Comparison of ENCODE assay signal across 1 cellular context in the genomic region with DNA sequence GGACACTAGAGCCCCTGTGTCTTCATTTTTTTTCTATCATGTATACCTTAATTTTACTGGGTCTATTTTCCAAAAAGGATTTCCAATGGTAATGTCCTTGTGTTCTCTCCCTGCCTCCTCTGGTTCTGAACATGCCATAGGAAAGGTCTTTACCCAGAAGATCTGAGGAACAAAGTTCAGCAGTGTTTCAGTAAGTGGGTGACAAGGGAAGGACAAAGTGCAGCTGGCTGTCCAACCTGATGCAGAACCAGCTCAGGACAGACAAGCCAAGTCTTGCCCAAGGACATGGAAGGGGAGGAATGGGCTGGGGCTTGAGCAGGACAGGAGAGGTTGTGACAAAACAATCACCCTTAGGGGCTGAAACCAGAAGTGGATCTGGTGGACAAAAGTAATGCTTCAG.
A peak's percentile ranks its signal among the peaks of the same experiment; 100 is the strongest.
TF ChIP-seq lines count a peak whose summit lies in the region.

No MANE protein-coding gene starts in this region.

TF ChIP-seq in HepG2, 621 proteins besides CTCF, POLR2A, EP300 and RAD21 (continued from another document):
- TF ChIP-seq SYNCRIP (IDR thresholded peaks at IDR 0.05; ENCODE audit: insufficient read depth, low read depth, low read length) = no peak
- TF ChIP-seq ZBTB7A (CRISPR knock-in tag; IDR thresholded peaks at IDR 0.05) = no peak
- peak; percentile 43; the same call in 1 of the 2 replicates for TF ChIP-seq ZMYM2 (CRISPR knock-in tag; IDR thresholded peaks at IDR 0.05)
- TF ChIP-seq HNF4A (CRISPR knock-in tag; IDR thresholded peaks at IDR 0.05) = peak; percentile 88
- peak; percentile 36; the same call in 1 of the 2 replicates for TF ChIP-seq ZNF331 (CRISPR knock-in tag; IDR thresholded peaks at IDR 0.05)
- TF ChIP-seq ARNT2 (CRISPR knock-in tag; IDR thresholded peaks at IDR 0.05; ENCODE audit: low read depth) = no peak
- TF ChIP-seq, protein P1, sequence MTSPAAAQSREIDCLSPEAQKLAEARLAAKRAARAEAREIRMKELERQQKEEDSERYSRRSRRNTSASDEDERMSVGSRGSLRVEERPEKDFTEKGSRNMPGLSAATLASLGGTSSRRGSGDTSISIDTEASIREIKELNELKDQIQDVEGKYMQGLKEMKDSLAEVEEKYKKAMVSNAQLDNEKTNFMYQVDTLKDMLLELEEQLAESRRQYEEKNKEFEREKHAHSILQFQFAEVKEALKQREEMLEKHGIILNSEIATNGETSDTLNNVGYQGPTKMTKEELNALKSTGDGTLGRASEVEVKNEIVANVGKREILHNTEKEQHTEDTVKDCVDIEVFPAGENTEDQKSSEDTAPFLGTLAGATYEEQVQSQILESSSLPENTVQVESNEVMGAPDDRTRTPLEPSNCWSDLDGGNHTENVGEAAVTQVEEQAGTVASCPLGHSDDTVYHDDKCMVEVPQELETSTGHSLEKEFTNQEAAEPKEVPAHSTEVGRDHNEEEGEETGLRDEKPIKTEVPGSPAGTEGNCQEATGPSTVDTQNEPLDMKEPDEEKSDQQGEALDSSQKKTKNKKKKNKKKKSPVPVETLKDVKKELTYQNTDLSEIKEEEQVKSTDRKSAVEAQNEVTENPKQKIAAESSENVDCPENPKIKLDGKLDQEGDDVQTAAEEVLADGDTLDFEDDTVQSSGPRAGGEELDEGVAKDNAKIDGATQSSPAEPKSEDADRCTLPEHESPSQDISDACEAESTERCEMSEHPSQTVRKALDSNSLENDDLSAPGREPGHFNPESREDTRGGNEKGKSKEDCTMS (CRISPR knock-in tag; conservative IDR thresholded peaks at IDR 0.05) = no peak
- no peak for TF ChIP-seq SRSF4 (IDR thresholded peaks at IDR 0.05; ENCODE audit: low read depth, low read length, poor library complexity, severe bottlenecking)
- 0 out of 2 replicates have a peak, but pooled peaks have one; percentile 45 for TF ChIP-seq ZNF549 (CRISPR knock-in tag; IDR thresholded peaks at IDR 0.05)
- TF ChIP-seq, protein P2, sequence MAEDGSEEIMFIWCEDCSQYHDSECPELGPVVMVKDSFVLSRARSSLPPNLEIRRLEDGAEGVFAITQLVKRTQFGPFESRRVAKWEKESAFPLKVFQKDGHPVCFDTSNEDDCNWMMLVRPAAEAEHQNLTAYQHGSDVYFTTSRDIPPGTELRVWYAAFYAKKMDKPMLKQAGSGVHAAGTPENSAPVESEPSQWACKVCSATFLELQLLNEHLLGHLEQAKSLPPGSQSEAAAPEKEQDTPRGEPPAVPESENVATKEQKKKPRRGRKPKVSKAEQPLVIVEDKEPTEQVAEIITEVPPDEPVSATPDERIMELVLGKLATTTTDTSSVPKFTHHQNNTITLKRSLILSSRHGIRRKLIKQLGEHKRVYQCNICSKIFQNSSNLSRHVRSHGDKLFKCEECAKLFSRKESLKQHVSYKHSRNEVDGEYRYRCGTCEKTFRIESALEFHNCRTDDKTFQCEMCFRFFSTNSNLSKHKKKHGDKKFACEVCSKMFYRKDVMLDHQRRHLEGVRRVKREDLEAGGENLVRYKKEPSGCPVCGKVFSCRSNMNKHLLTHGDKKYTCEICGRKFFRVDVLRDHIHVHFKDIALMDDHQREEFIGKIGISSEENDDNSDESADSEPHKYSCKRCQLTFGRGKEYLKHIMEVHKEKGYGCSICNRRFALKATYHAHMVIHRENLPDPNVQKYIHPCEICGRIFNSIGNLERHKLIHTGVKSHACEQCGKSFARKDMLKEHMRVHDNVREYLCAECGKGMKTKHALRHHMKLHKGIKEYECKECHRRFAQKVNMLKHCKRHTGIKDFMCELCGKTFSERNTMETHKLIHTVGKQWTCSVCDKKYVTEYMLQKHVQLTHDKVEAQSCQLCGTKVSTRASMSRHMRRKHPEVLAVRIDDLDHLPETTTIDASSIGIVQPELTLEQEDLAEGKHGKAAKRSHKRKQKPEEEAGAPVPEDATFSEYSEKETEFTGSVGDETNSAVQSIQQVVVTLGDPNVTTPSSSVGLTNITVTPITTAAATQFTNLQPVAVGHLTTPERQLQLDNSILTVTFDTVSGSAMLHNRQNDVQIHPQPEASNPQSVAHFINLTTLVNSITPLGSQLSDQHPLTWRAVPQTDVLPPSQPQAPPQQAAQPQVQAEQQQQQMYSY (CRISPR knock-in tag; IDR thresholded peaks at IDR 0.05) = no peak
- no peak for TF ChIP-seq MED13 (CRISPR knock-in tag; IDR thresholded peaks at IDR 0.05)
- TF ChIP-seq, protein P3, sequence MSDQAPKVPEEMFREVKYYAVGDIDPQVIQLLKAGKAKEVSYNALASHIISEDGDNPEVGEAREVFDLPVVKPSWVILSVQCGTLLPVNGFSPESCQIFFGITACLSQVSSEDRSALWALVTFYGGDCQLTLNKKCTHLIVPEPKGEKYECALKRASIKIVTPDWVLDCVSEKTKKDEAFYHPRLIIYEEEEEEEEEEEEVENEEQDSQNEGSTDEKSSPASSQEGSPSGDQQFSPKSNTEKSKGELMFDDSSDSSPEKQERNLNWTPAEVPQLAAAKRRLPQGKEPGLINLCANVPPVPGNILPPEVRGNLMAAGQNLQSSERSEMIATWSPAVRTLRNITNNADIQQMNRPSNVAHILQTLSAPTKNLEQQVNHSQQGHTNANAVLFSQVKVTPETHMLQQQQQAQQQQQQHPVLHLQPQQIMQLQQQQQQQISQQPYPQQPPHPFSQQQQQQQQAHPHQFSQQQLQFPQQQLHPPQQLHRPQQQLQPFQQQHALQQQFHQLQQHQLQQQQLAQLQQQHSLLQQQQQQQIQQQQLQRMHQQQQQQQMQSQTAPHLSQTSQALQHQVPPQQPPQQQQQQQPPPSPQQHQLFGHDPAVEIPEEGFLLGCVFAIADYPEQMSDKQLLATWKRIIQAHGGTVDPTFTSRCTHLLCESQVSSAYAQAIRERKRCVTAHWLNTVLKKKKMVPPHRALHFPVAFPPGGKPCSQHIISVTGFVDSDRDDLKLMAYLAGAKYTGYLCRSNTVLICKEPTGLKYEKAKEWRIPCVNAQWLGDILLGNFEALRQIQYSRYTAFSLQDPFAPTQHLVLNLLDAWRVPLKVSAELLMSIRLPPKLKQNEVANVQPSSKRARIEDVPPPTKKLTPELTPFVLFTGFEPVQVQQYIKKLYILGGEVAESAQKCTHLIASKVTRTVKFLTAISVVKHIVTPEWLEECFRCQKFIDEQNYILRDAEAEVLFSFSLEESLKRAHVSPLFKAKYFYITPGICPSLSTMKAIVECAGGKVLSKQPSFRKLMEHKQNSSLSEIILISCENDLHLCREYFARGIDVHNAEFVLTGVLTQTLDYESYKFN (CRISPR knock-in tag; conservative IDR thresholded peaks at IDR 0.05) = no peak
- TF ChIP-seq, protein P4, sequence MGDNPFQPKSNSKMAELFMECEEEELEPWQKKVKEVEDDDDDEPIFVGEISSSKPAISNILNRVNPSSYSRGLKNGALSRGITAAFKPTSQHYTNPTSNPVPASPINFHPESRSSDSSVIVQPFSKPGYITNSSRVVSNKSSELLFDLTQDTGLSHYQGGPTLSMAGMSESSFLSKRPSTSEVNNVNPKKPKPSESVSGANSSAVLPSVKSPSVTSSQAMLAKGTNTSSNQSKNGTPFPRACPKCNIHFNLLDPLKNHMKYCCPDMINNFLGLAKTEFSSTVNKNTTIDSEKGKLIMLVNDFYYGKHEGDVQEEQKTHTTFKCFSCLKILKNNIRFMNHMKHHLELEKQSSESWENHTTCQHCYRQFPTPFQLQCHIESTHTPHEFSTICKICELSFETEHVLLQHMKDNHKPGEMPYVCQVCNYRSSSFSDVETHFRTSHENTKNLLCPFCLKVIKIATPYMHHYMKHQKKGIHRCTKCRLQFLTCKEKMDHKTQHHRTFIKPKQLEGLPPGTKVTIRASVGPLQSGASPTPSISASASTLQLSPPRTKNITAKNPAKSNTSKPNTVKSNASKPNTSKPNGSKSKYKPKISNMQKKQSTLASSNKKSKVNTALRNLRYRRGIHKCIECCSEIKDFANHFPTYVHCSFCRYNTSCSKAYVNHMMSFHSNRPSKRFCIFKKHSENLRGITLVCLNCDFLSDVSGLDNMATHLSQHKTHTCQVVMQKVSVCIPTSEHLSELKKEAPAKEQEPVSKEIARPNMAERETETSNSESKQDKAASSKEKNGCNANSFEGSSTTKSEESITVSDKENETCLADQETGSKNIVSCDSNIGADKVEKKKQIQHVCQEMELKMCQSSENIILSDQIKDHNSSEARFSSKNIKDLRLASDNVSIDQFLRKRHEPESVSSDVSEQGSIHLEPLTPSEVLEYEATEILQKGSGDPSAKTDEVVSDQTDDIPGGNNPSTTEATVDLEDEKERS (CRISPR knock-in tag; IDR thresholded peaks at IDR 0.05) = no peak
TF ChIP-seq in HepG2: peak in this region for 10.
